ENCODE assay signal across 2 cellular contexts in genomic region chr16:57187508-57187854, GRCh38.
TF ChIP-seq lines count a peak whose summit lies in the region.

No MANE protein-coding gene starts in this region.

TF ChIP-seq in GM12891, 5 proteins besides CTCF, POLR2A, EP300 and RAD21:
- TF ChIP-seq POU2F2 (IDR thresholded peaks at IDR 0.05; ENCODE audit: low read depth, low read length): no peak
- TF ChIP-seq TAF1 (IDR thresholded peaks at IDR 0.05; ENCODE audit: low read depth, low read length): peak; percentile 80
- TF ChIP-seq POLR2AphosphoS5 (IDR thresholded peaks at IDR 0.05; ENCODE audit: low read depth, low read length): peak; percentile 52; the same call in 1 of the 2 replicates

TF ChIP-seq in H1, 55 proteins besides CTCF, POLR2A, EP300 and RAD21:
- no peak for TF ChIP-seq MAX (IDR thresholded peaks at IDR 0.05)
- TF ChIP-seq RBBP5 (IDR thresholded peaks at IDR 0.05; ENCODE audit: borderline replicate concordance, low read depth, low read length): no peak
- no peak for TF ChIP-seq JUND (IDR thresholded peaks at IDR 0.05; ENCODE audit: low read length)
- no peak for TF ChIP-seq CREB1 (IDR thresholded peaks at IDR 0.05)
- no peak for TF ChIP-seq EGR1 (IDR thresholded peaks at IDR 0.05; ENCODE audit: borderline replicate concordance, low read depth, low read length)
- no peak for TF ChIP-seq SAP30 (IDR thresholded peaks at IDR 0.05; ENCODE audit: insufficient read depth, insufficient replicate concordance, low read length)
